In genomic region chr16:29972992-29973383, GRCh38 we compare ENCODE assay signal across 8 cellular contexts. TPM values are rescaled to one million over a fixed set of nuclear protein-coding genes. Genes with fewer than 3 reads are reported as not detected.
A peak's percentile ranks its signal among the peaks of the same experiment; 100 is the strongest.
DNase-seq lines count a peak whose midpoint lies in the region; ATAC-seq, FAIRE-seq and TF ChIP-seq lines count a peak whose summit lies in the region.

No MANE protein-coding gene starts in this region.

- FAIRE-seq in keratinocyte (lab: Jason Lieb, UNC) (no peak), GM12892 (lab: Jason Lieb, UNC) (no peak)

- peaks cover 41% of the 10 kb centered on the region for H3K79me2 ChIP-seq in keratinocyte (ENCODE audit: control insufficient read depth, insufficient read depth, low read length)

- no peak for TF ChIP-seq CTCF in keratinocyte (optimal IDR thresholded peaks at IDR 0.05 in 1 of 3, IDR thresholded peaks at IDR 0.05 in 1 of 3, conservative IDR thresholded peaks at IDR 0.05 in 1 of 3; ENCODE audit: extremely low read depth in 1 of 3, insufficient read depth in 2 of 3, low read length in 3 of 3)

- H3K36me3 ChIP-seq in keratinocyte (ENCODE audit: control insufficient read depth in 2 of 2, extremely low read depth in 1 of 2, insufficient read depth in 2 of 2, low read length in 2 of 2), result peaks cover 9 to 16% of the 10 kb centered on the region in 2 experiments

- H3K4me2 ChIP-seq in keratinocyte (ENCODE audit: control insufficient read depth, extremely low read depth, insufficient read depth, low read depth, low read length), result peak overlapping the region; percentile 38

- no peak for DNase-seq in T-helper 1 cell
- DNase-seq in activated T-helper 1 cell treated with anti-CD3 and anti-CD28 coated beads, Interleukin-12 subunit alpha, Interleukin-12 subunit beta, Interleukin-2, Interleukin-4 antibody, amounts not matched to agents 30 ng/mL and 10 ng/mL and 1 ng/mL, durations not matched to agents 14 hours and 24 hours and 36 hours (ENCODE audit: low spot score), result no peak
- DNase-seq in keratinocyte (ENCODE audit: low read depth, low spot score), result no peak
- DNase-seq in stimulated activated naive B cell treated with anti-CD40 and anti-IgM and Interleukin-4, amounts not matched to agents 10 μg/mL and 1 μg/mL and 100 μg/mL, for 72 hours, result no peak
- DNase-seq in UCSD-AML1 (lab: John Stamatoyannopoulos, UW; ENCODE audit: unreplicated experiment), result no peak
- no peak for DNase-seq in activated CD4-positive, CD25-positive, alpha-beta regulatory T cell treated with anti-CD3 and anti-CD28 coated beads, Interleukin-2, amount 50 U/mL, for 72 hours
- no peak for DNase-seq in GM12892 (ENCODE audit: insufficient read length)

- peaks cover 14% of the 10 kb centered on the region for H3K36me3 Mint-ChIP-seq in T-helper 1 cell treated with Interleukin-12 subunit alpha and Interleukin-12 subunit beta and Interleukin-4 antibody, amounts not matched to agents 30 μg/mL and 1 μg/mL, for 36 hours (ENCODE audit: low read depth)
- H3K36me3 Mint-ChIP-seq in activated T-helper 1 cell treated with anti-CD3 and anti-CD28 coated beads, Interleukin-12 subunit alpha, Interleukin-12 subunit beta, Interleukin-2, Interleukin-4 antibody, amounts not matched to agents 30 ng/mL and 10 ng/mL and 1 ng/mL, durations not matched to agents 14 hours and 24 hours and 36 hours (ENCODE audit: low read depth), result peaks cover 23% of the 10 kb centered on the region
- H3K36me3 Mint-ChIP-seq in stimulated activated naive B cell treated with anti-CD40 and anti-IgM and Interleukin-4, amounts not matched to agents 10 μg/mL and 1 μg/mL and 100 μg/mL, for 72 hours, result peaks cover 29 to 47% of the 10 kb centered on the region in 2 donors

- H3K9me3 ChIP-seq in keratinocyte (ENCODE audit: control insufficient read depth, low read depth, low read length), result no peaks in the 10 kb centered on the region

- H3K27ac ChIP-seq in keratinocyte (ENCODE audit: control insufficient read depth, insufficient read depth, low read length), result no peak overlapping the region

- intact Hi-C loops in activated T-helper 1 cell treated with anti-CD3 and anti-CD28 coated beads, Interleukin-12 subunit alpha, Interleukin-12 subunit beta, Interleukin-2, Interleukin-4 antibody, amounts not matched to agents 30 ng/mL and 10 ng/mL and 1 ng/mL, durations not matched to agents 14 hours and 24 hours and 36 hours (cut with micrococcal nuclease), result loop anchor here (1.0 to 10.0 kb wide), 8 partner anchors 11 to 682 kb away; partner anchors contain the start of genes ALDOA, ASPHD1, CDIPT and FBRS

- dilution Hi-C loops in keratinocyte (cut with MboI; ENCODE audit: extremely low pct_ligation_motif_present, low sequenced_read_pairs), result no loop called here

- H3K27ac Mint-ChIP-seq in T-helper 1 cell treated with Interleukin-12 subunit alpha and Interleukin-12 subunit beta and Interleukin-4 antibody, amounts not matched to agents 30 μg/mL and 1 μg/mL, for 36 hours, result peak overlapping the region; percentile 90
- H3K27ac Mint-ChIP-seq in activated T-helper 1 cell treated with anti-CD3 and anti-CD28 coated beads, Interleukin-12 subunit alpha, Interleukin-12 subunit beta, Interleukin-2, Interleukin-4 antibody, amounts not matched to agents 30 ng/mL and 10 ng/mL and 1 ng/mL, durations not matched to agents 14 hours and 24 hours and 36 hours, result peak overlapping the region; percentile 90
- H3K27ac Mint-ChIP-seq in stimulated activated naive B cell treated with anti-CD40 and anti-IgM and Interleukin-4, amounts not matched to agents 10 μg/mL and 1 μg/mL and 100 μg/mL, for 72 hours, result peak overlapping the region; percentile 92

- H3K9ac ChIP-seq in keratinocyte (ENCODE audit: control insufficient read depth, extremely low read depth, insufficient read depth, low read length), result no peak overlapping the region

- TF ChIP-seq POLR2A in GM12892 (IDR thresholded peaks at IDR 0.05; ENCODE audit: low read depth, low read length), result no peak

- peaks cover 29% of the 10 kb centered on the region for H3K4me1 Mint-ChIP-seq in T-helper 1 cell treated with Interleukin-12 subunit alpha and Interleukin-12 subunit beta and Interleukin-4 antibody, amounts not matched to agents 30 μg/mL and 1 μg/mL, for 36 hours (ENCODE audit: low read depth)
- H3K4me1 Mint-ChIP-seq in activated T-helper 1 cell treated with anti-CD3 and anti-CD28 coated beads, Interleukin-12 subunit alpha, Interleukin-12 subunit beta, Interleukin-2, Interleukin-4 antibody, amounts not matched to agents 30 ng/mL and 10 ng/mL and 1 ng/mL, durations not matched to agents 14 hours and 24 hours and 36 hours (ENCODE audit: low read depth), result peaks cover 36% of the 10 kb centered on the region
- H3K4me1 Mint-ChIP-seq in stimulated activated naive B cell treated with anti-CD40 and anti-IgM and Interleukin-4, amounts not matched to agents 10 μg/mL and 1 μg/mL and 100 μg/mL, for 72 hours, result peaks cover 24 to 50% of the 10 kb centered on the region in 2 donors

- peaks cover 22% of the 10 kb centered on the region for H4K20me1 ChIP-seq in keratinocyte (ENCODE audit: control insufficient read depth, extremely low read depth, insufficient read depth, low read length)

- no peak for ATAC-seq in stimulated activated naive B cell treated with anti-CD40 and anti-IgM and Interleukin-4, amounts not matched to agents 10 μg/mL and 1 μg/mL and 100 μg/mL, for 72 hours (replicated peaks)

- peak overlapping the region; percentile 81 for H3K4me3 Mint-ChIP-seq in T-helper 1 cell treated with Interleukin-12 subunit alpha and Interleukin-12 subunit beta and Interleukin-4 antibody, amounts not matched to agents 30 μg/mL and 1 μg/mL, for 36 hours
- H3K4me3 Mint-ChIP-seq in activated T-helper 1 cell treated with anti-CD3 and anti-CD28 coated beads, Interleukin-12 subunit alpha, Interleukin-12 subunit beta, Interleukin-2, Interleukin-4 antibody, amounts not matched to agents 30 ng/mL and 10 ng/mL and 1 ng/mL, durations not matched to agents 14 hours and 24 hours and 36 hours, result peak overlapping the region; percentile 92
- H3K4me3 Mint-ChIP-seq in stimulated activated naive B cell treated with anti-CD40 and anti-IgM and Interleukin-4, amounts not matched to agents 10 μg/mL and 1 μg/mL and 100 μg/mL, for 72 hours, result peak overlapping the region in 1 of 2 donors; percentile 96

- peak overlapping the region in 1 of 3 experiments; percentile 90 for H3K4me3 ChIP-seq in keratinocyte (ENCODE audit: control insufficient read depth in 2 of 3, extremely low read depth in 1 of 3, insufficient read depth in 2 of 3, low read depth in 1 of 3, low read length in 3 of 3)

- H3K9me1 ChIP-seq in keratinocyte (ENCODE audit: control insufficient read depth, extremely low read depth, insufficient read depth, low read length), result peaks cover 5% of the 10 kb centered on the region

- peaks cover 18% of the 10 kb centered on the region for H3K4me1 ChIP-seq in keratinocyte (ENCODE audit: control insufficient read depth, extremely low read depth, insufficient read depth, low read length)

- no peaks in the 10 kb centered on the region for H3K9me3 Mint-ChIP-seq in T-helper 1 cell treated with Interleukin-12 subunit alpha and Interleukin-12 subunit beta and Interleukin-4 antibody, amounts not matched to agents 30 μg/mL and 1 μg/mL, for 36 hours
- H3K9me3 Mint-ChIP-seq in activated T-helper 1 cell treated with anti-CD3 and anti-CD28 coated beads, Interleukin-12 subunit alpha, Interleukin-12 subunit beta, Interleukin-2, Interleukin-4 antibody, amounts not matched to agents 30 ng/mL and 10 ng/mL and 1 ng/mL, durations not matched to agents 14 hours and 24 hours and 36 hours, result peaks cover 6% of the 10 kb centered on the region
- H3K9me3 Mint-ChIP-seq in stimulated activated naive B cell treated with anti-CD40 and anti-IgM and Interleukin-4, amounts not matched to agents 10 μg/mL and 1 μg/mL and 100 μg/mL, for 72 hours, result peaks cover 0 to 5% of the 10 kb centered on the region in 2 donors

- no peaks in the 10 kb centered on the region for H3K27me3 ChIP-seq in keratinocyte (ENCODE audit: control insufficient read depth, extremely low read depth, insufficient read depth, low read length)

- no peaks in the 10 kb centered on the region for H3K27me3 Mint-ChIP-seq in T-helper 1 cell treated with Interleukin-12 subunit alpha and Interleukin-12 subunit beta and Interleukin-4 antibody, amounts not matched to agents 30 μg/mL and 1 μg/mL, for 36 hours (ENCODE audit: low read depth)
- H3K27me3 Mint-ChIP-seq in activated T-helper 1 cell treated with anti-CD3 and anti-CD28 coated beads, Interleukin-12 subunit alpha, Interleukin-12 subunit beta, Interleukin-2, Interleukin-4 antibody, amounts not matched to agents 30 ng/mL and 10 ng/mL and 1 ng/mL, durations not matched to agents 14 hours and 24 hours and 36 hours (ENCODE audit: insufficient read depth), result no peaks in the 10 kb centered on the region
- H3K27me3 Mint-ChIP-seq in stimulated activated naive B cell treated with anti-CD40 and anti-IgM and Interleukin-4, amounts not matched to agents 10 μg/mL and 1 μg/mL and 100 μg/mL, for 72 hours, result no peaks in the 10 kb centered on the region

- H2AFZ ChIP-seq in keratinocyte (ENCODE audit: control insufficient read depth, low read length), result peak overlapping the region; percentile 27

RNA-seq across cellular contexts. Expression of gene TAOK2, which starts 0.7 kb away (rescaled TPM):
- total RNA-seq in activated T-helper 1 cell treated with anti-CD3 and anti-CD28 coated beads, Interleukin-12 subunit alpha, Interleukin-12 subunit beta, Interleukin-2, Interleukin-4 antibody, amounts not matched to agents 30 ng/mL and 10 ng/mL and 1 ng/mL, durations not matched to agents 14 hours and 24 hours and 36 hours, result 38.5 and 39.7 TPM in 2 replicates
- 13.8 to 20.1 TPM (median 15.4 TPM) in 3 replicates for polyA plus RNA-seq in keratinocyte
- 9.0 TPM for polyA plus RNA-seq in keratinocyte (2011; ENCODE audit: low read depth)
- polyA plus RNA-seq in keratinocyte (2011; cell fraction: cytosol; rRNA removed), result 4.8 and 9.4 TPM in 2 replicates
- polyA plus RNA-seq in keratinocyte (2011; cell fraction: nucleus; rRNA removed), result 35.1 and 37.7 TPM in 2 replicates
- polyA plus RNA-seq in keratinocyte (2012; ENCODE audit: low replicate concordance), result 10.6 and 21.5 TPM in 2 replicates
- polyA minus RNA-seq in keratinocyte, result 20.1 to 25.0 TPM (median 23.6 TPM) in 3 replicates
- polyA minus RNA-seq in keratinocyte (2011; cell fraction: cytosol; rRNA and poly(A)+ RNA removed), result 24.4 TPM
- 26.7 and 29.9 TPM in 2 replicates for polyA minus RNA-seq in keratinocyte (2011; cell fraction: nucleus; rRNA and poly(A)+ RNA removed)
- polyA plus RNA-seq in GM12892 (2012; ENCODE audit: missing spikeins), result 7.5 TPM

RNA-seq across cellular contexts. Expression of gene TMEM219, which starts 11.1 kb away (rescaled TPM):
- total RNA-seq in activated T-helper 1 cell treated with anti-CD3 and anti-CD28 coated beads, Interleukin-12 subunit alpha, Interleukin-12 subunit beta, Interleukin-2, Interleukin-4 antibody, amounts not matched to agents 30 ng/mL and 10 ng/mL and 1 ng/mL, durations not matched to agents 14 hours and 24 hours and 36 hours, result 41.5 and 43.7 TPM in 2 replicates
- 48.5 to 77.2 TPM (median 64.8 TPM) in 3 replicates for polyA plus RNA-seq in keratinocyte
- polyA plus RNA-seq in keratinocyte (2011; ENCODE audit: low read depth), result 54.7 TPM
- 63.9 and 88.0 TPM in 2 replicates for polyA plus RNA-seq in keratinocyte (2011; cell fraction: cytosol; rRNA removed)
- 96.9 and 119 TPM in 2 replicates for polyA plus RNA-seq in keratinocyte (2011; cell fraction: nucleus; rRNA removed)
- 67.3 and 77.2 TPM in 2 replicates for polyA plus RNA-seq in keratinocyte (2012; ENCODE audit: low replicate concordance)
- 39.0 to 58.6 TPM (median 53.8 TPM) in 3 replicates for polyA minus RNA-seq in keratinocyte
- polyA minus RNA-seq in keratinocyte (2011; cell fraction: cytosol; rRNA and poly(A)+ RNA removed), result 65.0 TPM
- polyA minus RNA-seq in keratinocyte (2011; cell fraction: nucleus; rRNA and poly(A)+ RNA removed), result 15.7 and 19.3 TPM in 2 replicates
- polyA plus RNA-seq in GM12892 (2012; ENCODE audit: missing spikeins), result 87.7 TPM

RNA-seq across cellular contexts. Expression of gene HIRIP3, which starts 22.4 kb away (rescaled TPM):
- total RNA-seq in activated T-helper 1 cell treated with anti-CD3 and anti-CD28 coated beads, Interleukin-12 subunit alpha, Interleukin-12 subunit beta, Interleukin-2, Interleukin-4 antibody, amounts not matched to agents 30 ng/mL and 10 ng/mL and 1 ng/mL, durations not matched to agents 14 hours and 24 hours and 36 hours, result 48.8 and 50.1 TPM in 2 replicates
- 4.1 to 4.8 TPM (median 4.6 TPM) in 3 replicates for polyA plus RNA-seq in keratinocyte
- 3.5 TPM for polyA plus RNA-seq in keratinocyte (2011; ENCODE audit: low read depth)
- 3.5 and 5.4 TPM in 2 replicates for polyA plus RNA-seq in keratinocyte (2011; cell fraction: cytosol; rRNA removed)
- polyA plus RNA-seq in keratinocyte (2011; cell fraction: nucleus; rRNA removed), result 3.0 and 5.2 TPM in 2 replicates
- polyA plus RNA-seq in keratinocyte (2012; ENCODE audit: low replicate concordance), result 4.2 and 7.3 TPM in 2 replicates
- 1.9 to 3.7 TPM (median 3.1 TPM) in 3 replicates for polyA minus RNA-seq in keratinocyte
- polyA minus RNA-seq in keratinocyte (2011; cell fraction: cytosol; rRNA and poly(A)+ RNA removed), result 6.1 TPM
- 3.0 and 3.3 TPM in 2 replicates for polyA minus RNA-seq in keratinocyte (2011; cell fraction: nucleus; rRNA and poly(A)+ RNA removed)
- polyA plus RNA-seq in GM12892 (2012; ENCODE audit: missing spikeins), result 17.6 TPM

RNA-seq across cellular contexts. Expression of gene INO80E, which starts 23.1 kb away (rescaled TPM):
- 128 and 137 TPM in 2 replicates for total RNA-seq in activated T-helper 1 cell treated with anti-CD3 and anti-CD28 coated beads, Interleukin-12 subunit alpha, Interleukin-12 subunit beta, Interleukin-2, Interleukin-4 antibody, amounts not matched to agents 30 ng/mL and 10 ng/mL and 1 ng/mL, durations not matched to agents 14 hours and 24 hours and 36 hours
- polyA plus RNA-seq in keratinocyte, result 20.1 to 28.3 TPM (median 26.7 TPM) in 3 replicates
- polyA plus RNA-seq in keratinocyte (2011; ENCODE audit: low read depth), result 32.4 TPM
- 10.1 and 17.5 TPM in 2 replicates for polyA plus RNA-seq in keratinocyte (2011; cell fraction: cytosol; rRNA removed)
- polyA plus RNA-seq in keratinocyte (2011; cell fraction: nucleus; rRNA removed), result 33.9 and 47.9 TPM in 2 replicates
- 27.4 and 54.2 TPM in 2 replicates for polyA plus RNA-seq in keratinocyte (2012; ENCODE audit: low replicate concordance)
- polyA minus RNA-seq in keratinocyte, result 8.4 to 14.3 TPM (median 8.9 TPM) in 3 replicates
- polyA minus RNA-seq in keratinocyte (2011; cell fraction: cytosol; rRNA and poly(A)+ RNA removed), result 19.0 TPM
- 8.1 and 8.5 TPM in 2 replicates for polyA minus RNA-seq in keratinocyte (2011; cell fraction: nucleus; rRNA and poly(A)+ RNA removed)
- 34.5 TPM for polyA plus RNA-seq in GM12892 (2012; ENCODE audit: missing spikeins)

RNA-seq across cellular contexts. Expression of gene DOC2A, which starts 37.8 kb away (rescaled TPM):
- total RNA-seq in activated T-helper 1 cell treated with anti-CD3 and anti-CD28 coated beads, Interleukin-12 subunit alpha, Interleukin-12 subunit beta, Interleukin-2, Interleukin-4 antibody, amounts not matched to agents 30 ng/mL and 10 ng/mL and 1 ng/mL, durations not matched to agents 14 hours and 24 hours and 36 hours, result 2.0 and 2.3 TPM in 2 replicates
- 0.10 to 0.41 TPM (median 0.26 TPM) in 3 replicates for polyA plus RNA-seq in keratinocyte
- polyA plus RNA-seq in keratinocyte (2011; ENCODE audit: low read depth), result not detected
- polyA plus RNA-seq in keratinocyte (2011; cell fraction: cytosol; rRNA removed), result 0.06 and 0.17 TPM in 2 replicates
- polyA plus RNA-seq in keratinocyte (2011; cell fraction: nucleus; rRNA removed), result 1.8 and 2.0 TPM in 2 replicates
- polyA plus RNA-seq in keratinocyte (2012; ENCODE audit: low replicate concordance), result 0.24 TPM in 1 of 2 replicates, not detected in the other
- not detected in 3 replicates for polyA minus RNA-seq in keratinocyte
- polyA minus RNA-seq in keratinocyte (2011; cell fraction: cytosol; rRNA and poly(A)+ RNA removed), result not detected
- polyA minus RNA-seq in keratinocyte (2011; cell fraction: nucleus; rRNA and poly(A)+ RNA removed), result 0.31 and 0.53 TPM in 2 replicates
- polyA plus RNA-seq in GM12892 (2012; ENCODE audit: missing spikeins), result 0.42 TPM
